In genomic region chr10:119686465-119687191, GRCh38 we compare ENCODE assay signal across 1 cellular context.
TF ChIP-seq lines count a peak whose summit lies in the region.

No MANE protein-coding gene starts in this region.

TF ChIP-seq in SK-N-SH, 30 proteins besides CTCF, POLR2A, EP300 and RAD21 (continued from another document):
- peak; percentile 33; the same call in 1 of the 2 replicates for TF ChIP-seq RCOR1 (IDR thresholded peaks at IDR 0.05; ENCODE audit: low read length)
- no peak for TF ChIP-seq IRF3 (IDR thresholded peaks at IDR 0.05; ENCODE audit: low read depth, low read length)
- peak; percentile 78 for TF ChIP-seq TCF12 (IDR thresholded peaks at IDR 0.05)
- no peak for TF ChIP-seq CHD2 (IDR thresholded peaks at IDR 0.05; ENCODE audit: low read length, partially characterized antibody)
- TF ChIP-seq SIN3A (IDR thresholded peaks at IDR 0.05; ENCODE audit: borderline replicate concordance, low read depth, low read length), result 0 out of 2 replicates have a peak, but pooled peaks have one; percentile 11
- TF ChIP-seq POLR2AphosphoS5 (IDR thresholded peaks at IDR 0.05; ENCODE audit: low read depth, low read length), result no peak; the same call in 1 of the 2 replicates
- peak; percentile 59 for TF ChIP-seq TEAD4 (IDR thresholded peaks at IDR 0.05; ENCODE audit: borderline replicate concordance, insufficient read depth)
- peak; percentile 60; the same call in 1 of the 2 replicates for TF ChIP-seq YY1 (IDR thresholded peaks at IDR 0.05; ENCODE audit: low read depth)
- 0 out of 2 replicates have a peak, but pooled peaks have one; percentile 29 for TF ChIP-seq NRF1 (IDR thresholded peaks at IDR 0.05; ENCODE audit: low read depth, low read length)
TF ChIP-seq in SK-N-SH: peak in this region for 16.
